ENCODE assay signal across 8 cellular contexts in the genomic region with DNA sequence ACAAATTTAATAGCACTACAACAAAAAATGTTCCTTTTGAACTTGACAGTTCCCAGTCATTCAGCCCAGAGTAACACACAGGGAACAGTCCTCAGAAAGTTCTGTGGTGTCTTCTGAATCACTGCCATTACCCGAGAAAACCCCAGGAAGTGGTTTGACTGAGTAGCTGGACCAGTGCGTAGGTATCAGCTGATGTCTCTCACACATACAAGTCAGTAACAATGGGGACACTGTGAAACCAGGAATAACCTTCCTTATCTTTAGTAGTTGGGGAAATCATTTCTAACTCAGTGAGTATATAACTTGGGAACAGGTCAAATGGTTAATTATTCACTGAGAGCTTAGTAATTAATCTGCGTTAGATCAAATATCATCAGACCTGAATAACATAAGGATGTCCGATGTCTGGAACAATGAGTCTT.
DNase-seq lines count a peak whose midpoint lies in the region; ATAC-seq and TF ChIP-seq lines count a peak whose summit lies in the region.

No MANE protein-coding gene starts in this region.

- POLR2A ChIA-PET in activated CD4-positive, alpha-beta T cell treated with anti-CD3 and anti-CD28 coated beads, Interleukin-2, amount 10 ng/mL, durations not matched to agents 7 days and 5 days (lab: Charles Lee): no interaction called here

- no peak for TF ChIP-seq CTCF in fibroblast of mammary gland (conservative IDR thresholded peaks at IDR 0.05; ENCODE audit: control insufficient read depth, insufficient read depth, low read depth, low read length)

- H3K27ac Mint-ChIP-seq in activated CD4-positive, alpha-beta T cell treated with anti-CD3 and anti-CD28 coated beads, Interleukin-2, amount 10 ng/mL, durations not matched to agents 7 days and 5 days: no peak overlapping the region

- peak; percentile 95 for ATAC-seq in GM19328 (IDR thresholded peaks at IDR 0.05; ENCODE audit: unreplicated experiment)
- peak; percentile 91 for ATAC-seq in HG03378 (IDR thresholded peaks at IDR 0.05; ENCODE audit: unreplicated experiment)

- H3K27me3 Mint-ChIP-seq in activated CD4-positive, alpha-beta T cell treated with anti-CD3 and anti-CD28 coated beads, Interleukin-2, amount 10 ng/mL, durations not matched to agents 7 days and 5 days: no peaks in the 10 kb centered on the region

- CTCF ChIA-PET in activated CD4-positive, alpha-beta T cell treated with anti-CD3 and anti-CD28 coated beads, Interleukin-2, amount 10 ng/mL, durations not matched to agents 7 days and 5 days (lab: Charles Lee): interaction anchor here (0.8 to 2.6 kb wide), 3 partner anchors 11 to 83 kb away, joined by 3 to 18 read pairs (median 4); no protein-coding TSS in a partner anchor

- peak overlapping the region; percentile 5 for H3K4me3 ChIP-seq in fibroblast of mammary gland (ENCODE audit: control insufficient read depth, low read depth, low read length)

- peaks cover 49% of the 10 kb centered on the region for H3K36me3 Mint-ChIP-seq in activated CD4-positive, alpha-beta T cell treated with anti-CD3 and anti-CD28 coated beads, Interleukin-2, amount 10 ng/mL, durations not matched to agents 7 days and 5 days (ENCODE audit: low read depth)

- peak; percentile 72 for DNase-seq in AG08396 (ENCODE audit: low spot score)
- DNase-seq in activated CD4-positive, alpha-beta T cell treated with anti-CD3 and anti-CD28 coated beads, Interleukin-2, amount 10 ng/mL, durations not matched to agents 7 days and 5 days: peak; percentile 68
- DNase-seq in fibroblast of mammary gland (ENCODE audit: low read depth): peak; percentile 96
- DNase-seq in renal cortical epithelial cell (ENCODE audit: low read depth): peak; percentile 99
- DNase-seq in DMS153 (lab: John Stamatoyannopoulos, UW): no peak
- no peak for DNase-seq in AML-193 (lab: John Stamatoyannopoulos, UW)

- no peak overlapping the region for H3K4me3 Mint-ChIP-seq in activated CD4-positive, alpha-beta T cell treated with anti-CD3 and anti-CD28 coated beads, Interleukin-2, amount 10 ng/mL, durations not matched to agents 7 days and 5 days

- H3K9me3 Mint-ChIP-seq in activated CD4-positive, alpha-beta T cell treated with anti-CD3 and anti-CD28 coated beads, Interleukin-2, amount 10 ng/mL, durations not matched to agents 7 days and 5 days: peaks cover 4% of the 10 kb centered on the region

- peaks cover 79% of the 10 kb centered on the region for H3K4me1 Mint-ChIP-seq in activated CD4-positive, alpha-beta T cell treated with anti-CD3 and anti-CD28 coated beads, Interleukin-2, amount 10 ng/mL, durations not matched to agents 7 days and 5 days

Comparison
In these comparisons a context has a peak if more than half of its experiments do, and no peak if none do; other contexts are left out.
1. DNase-seq: peak in AG08396 (single experiment), activated CD4-positive, alpha-beta T cell treated with anti-CD3 and anti-CD28 coated beads, Interleukin-2, amount 10 ng/mL, durations not matched to agents 7 days and 5 days (single experiment), fibroblast of mammary gland (single experiment) and renal cortical epithelial cell (single experiment); none in DMS153 (single experiment) and AML-193 (0 of 2).